Comparison of ENCODE assay signal across 8 cellular contexts in the genomic region with DNA sequence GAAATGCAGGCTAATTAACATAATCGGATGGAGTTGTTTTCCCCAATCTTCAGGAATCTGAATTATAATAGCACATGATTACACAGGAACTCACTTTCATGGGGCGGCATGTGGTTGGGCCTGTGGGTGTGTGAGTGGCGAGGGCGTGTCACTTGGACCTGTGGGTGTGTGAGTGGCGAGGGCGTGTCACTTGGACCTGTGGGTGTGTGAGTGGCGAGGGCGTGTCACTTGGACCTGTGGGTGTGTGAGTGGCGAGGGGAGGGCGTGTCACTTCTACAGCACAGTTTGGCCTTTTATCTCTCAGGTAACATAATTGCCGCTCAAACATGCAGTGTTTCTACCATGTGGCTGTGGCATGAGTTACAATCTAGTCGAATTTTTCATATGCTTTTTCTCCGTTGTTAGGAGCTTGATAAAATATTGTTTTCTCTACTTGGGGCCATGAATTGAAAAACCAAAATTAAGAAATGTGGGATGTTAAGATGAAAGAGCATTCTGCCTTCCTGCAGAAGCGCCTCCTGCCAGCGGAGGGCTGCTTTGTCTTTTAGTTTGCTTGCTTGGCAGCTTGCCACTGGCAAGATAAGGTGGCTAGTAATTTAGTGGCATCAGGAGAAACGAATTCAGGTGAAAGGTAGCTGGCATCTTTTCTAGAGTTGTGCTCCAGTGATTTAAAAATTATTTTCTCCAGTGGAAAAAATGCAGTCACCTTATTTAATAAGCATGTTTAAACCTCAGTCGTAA. TPM values are rescaled to one million over a fixed set of nuclear protein-coding genes. Genes with fewer than 3 reads are reported as not detected.
DNase-seq lines count a peak whose midpoint lies in the region; ATAC-seq and TF ChIP-seq lines count a peak whose summit lies in the region.

No MANE protein-coding gene starts in this region.

- peak; percentile 36 for DNase-seq in Caki2 (ENCODE audit: low read depth)
- DNase-seq in NCI-H2029 treated with DMSO at 0.1 percent for 48 hours (lab: John Stamatoyannopoulos, UW), result peak; percentile 39
- no peak for DNase-seq in kidney tubule cell (ENCODE audit: low spot score)
- no peak for DNase-seq in foreskin melanocyte
- no peak for DNase-seq in WERI-Rb-1

- H3K27ac Mint-ChIP-seq in activated T-helper 17 cell treated with anti-CD3 and anti-CD28 coated beads, Interleukin-2, amount 50 U/mL, for 72 hours, result peak overlapping the region; percentile 62

- in situ Hi-C loops in Caki2 (cut with HindIII; ENCODE audit: low pct_unique_long_range_greater_than_20kb, low sequenced_read_pairs), result no loop called here

- ATAC-seq in activated T-helper 17 cell treated with anti-CD3 and anti-CD28 coated beads, Interleukin-2, amount 50 U/mL, for 72 hours (replicated peaks), result no peak
- ATAC-seq in HG02870 (IDR thresholded peaks at IDR 0.05; ENCODE audit: unreplicated experiment), result no peak

- no peaks in the 10 kb centered on the region for H3K27me3 Mint-ChIP-seq in activated T-helper 17 cell treated with anti-CD3 and anti-CD28 coated beads, Interleukin-2, amount 50 U/mL, for 72 hours

- H3K4me1 ChIP-seq in liver (ENCODE audit: control insufficient read depth in 4 of 4, insufficient read depth in 4 of 4, low read length in 3 of 4), result peaks cover 18 to 65% (median 61%) of the 10 kb centered on the region in 4 donors

- H3K4me3 Mint-ChIP-seq in activated T-helper 17 cell treated with anti-CD3 and anti-CD28 coated beads, Interleukin-2, amount 50 U/mL, for 72 hours, result peak overlapping the region; percentile 6

- no peak overlapping the region for H3K4me3 ChIP-seq in liver (ENCODE audit: low read depth in 1 of 3, low read length in 3 of 3)
- H3K4me3 ChIP-seq in WERI-Rb-1 (ENCODE audit: low read depth, low read length), result no peak overlapping the region

- TF ChIP-seq CTCF in liver (IDR thresholded peaks at IDR 0.05; ENCODE audit: low read depth, low read length, missing input control) (peak; percentile 34), WERI-Rb-1 (IDR thresholded peaks at IDR 0.05; ENCODE audit: low read depth, low read length) (no peak)

- H3K36me3 Mint-ChIP-seq in activated T-helper 17 cell treated with anti-CD3 and anti-CD28 coated beads, Interleukin-2, amount 50 U/mL, for 72 hours (ENCODE audit: low read depth), result peaks cover 63% of the 10 kb centered on the region

- H3K4me1 Mint-ChIP-seq in activated T-helper 17 cell treated with anti-CD3 and anti-CD28 coated beads, Interleukin-2, amount 50 U/mL, for 72 hours, result peaks cover 36% of the 10 kb centered on the region

- no peaks in the 10 kb centered on the region for H3K9me3 ChIP-seq in liver (ENCODE audit: control insufficient read depth in 4 of 4, low read length in 3 of 4)
- H3K9me3 ChIP-seq in WERI-Rb-1 (ENCODE audit: severe bottlenecking), result no peaks in the 10 kb centered on the region

- H3K9me3 Mint-ChIP-seq in activated T-helper 17 cell treated with anti-CD3 and anti-CD28 coated beads, Interleukin-2, amount 50 U/mL, for 72 hours, result no peaks in the 10 kb centered on the region

- H3K27me3 ChIP-seq in liver (ENCODE audit: control insufficient read depth in 4 of 4, insufficient read depth in 4 of 4, low read length in 3 of 4) (no peaks in the 10 kb centered on the region), WERI-Rb-1 (ENCODE audit: insufficient read depth, low read depth, severe bottlenecking) (no peaks in the 10 kb centered on the region)

- peak in 1 of 2 donors; percentile 29 for TF ChIP-seq RAD21 in liver (IDR thresholded peaks at IDR 0.05)

- no peak overlapping the region for H3K9ac ChIP-seq in liver (ENCODE audit: low read depth in 1 of 2, low read length in 2 of 2)

- no peaks in the 10 kb centered on the region for H3K36me3 ChIP-seq in liver (ENCODE audit: control insufficient read depth in 4 of 4, insufficient read depth in 3 of 4, low read depth in 1 of 4, low read length in 3 of 4)
- no peaks in the 10 kb centered on the region for H3K36me3 ChIP-seq in WERI-Rb-1

- 45% methylated on average over 17 of the region's 17 CpGs for WGBS in liver

- H3K27ac ChIP-seq in liver (ENCODE audit: low read depth in 1 of 2, low read length in 2 of 2) (peak overlapping the region; percentile 28 to 49), WERI-Rb-1 (no peak overlapping the region)

TF ChIP-seq in liver, 16 proteins besides CTCF, POLR2A, EP300 and RAD21:
- TF ChIP-seq HNF4G (IDR thresholded peaks at IDR 0.05), result no peak
- no peak for TF ChIP-seq FOXA1 (IDR thresholded peaks at IDR 0.05)
- no peak for TF ChIP-seq YY1 (IDR thresholded peaks at IDR 0.05)
- TF ChIP-seq HNF4A (conservative IDR thresholded peaks at IDR 0.05), result peak in 1 of 2 donors; percentile 21
- no peak for TF ChIP-seq REST (IDR thresholded peaks at IDR 0.05)
- no peak for TF ChIP-seq TAF1 (conservative IDR thresholded peaks at IDR 0.05)
- TF ChIP-seq, protein P1, sequence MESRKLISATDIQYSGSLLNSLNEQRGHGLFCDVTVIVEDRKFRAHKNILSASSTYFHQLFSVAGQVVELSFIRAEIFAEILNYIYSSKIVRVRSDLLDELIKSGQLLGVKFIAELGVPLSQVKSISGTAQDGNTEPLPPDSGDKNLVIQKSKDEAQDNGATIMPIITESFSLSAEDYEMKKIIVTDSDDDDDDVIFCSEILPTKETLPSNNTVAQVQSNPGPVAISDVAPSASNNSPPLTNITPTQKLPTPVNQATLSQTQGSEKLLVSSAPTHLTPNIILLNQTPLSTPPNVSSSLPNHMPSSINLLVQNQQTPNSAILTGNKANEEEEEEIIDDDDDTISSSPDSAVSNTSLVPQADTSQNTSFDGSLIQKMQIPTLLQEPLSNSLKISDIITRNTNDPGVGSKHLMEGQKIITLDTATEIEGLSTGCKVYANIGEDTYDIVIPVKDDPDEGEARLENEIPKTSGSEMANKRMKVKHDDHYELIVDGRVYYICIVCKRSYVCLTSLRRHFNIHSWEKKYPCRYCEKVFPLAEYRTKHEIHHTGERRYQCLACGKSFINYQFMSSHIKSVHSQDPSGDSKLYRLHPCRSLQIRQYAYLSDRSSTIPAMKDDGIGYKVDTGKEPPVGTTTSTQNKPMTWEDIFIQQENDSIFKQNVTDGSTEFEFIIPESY (IDR thresholded peaks at IDR 0.05), result no peak
- TF ChIP-seq SP1 (IDR thresholded peaks at IDR 0.05), result peak; percentile 59
- no peak for TF ChIP-seq NR2F2 (IDR thresholded peaks at IDR 0.05)
- no peak for TF ChIP-seq FOXA2 (IDR thresholded peaks at IDR 0.05)
- TF ChIP-seq EGR1 (IDR thresholded peaks at IDR 0.05; ENCODE audit: low read depth in 2 of 2), result no peak
- TF ChIP-seq, protein P2, sequence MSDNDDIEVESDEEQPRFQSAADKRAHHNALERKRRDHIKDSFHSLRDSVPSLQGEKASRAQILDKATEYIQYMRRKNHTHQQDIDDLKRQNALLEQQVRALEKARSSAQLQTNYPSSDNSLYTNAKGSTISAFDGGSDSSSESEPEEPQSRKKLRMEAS (IDR thresholded peaks at IDR 0.05), result no peak
- no peak for TF ChIP-seq GABPA (IDR thresholded peaks at IDR 0.05 in 1 of 2, conservative IDR thresholded peaks at IDR 0.05 in 1 of 2)
- TF ChIP-seq JUND (IDR thresholded peaks at IDR 0.05), result peak in 1 of 2 donors; percentile 43
- TF ChIP-seq, protein P3, sequence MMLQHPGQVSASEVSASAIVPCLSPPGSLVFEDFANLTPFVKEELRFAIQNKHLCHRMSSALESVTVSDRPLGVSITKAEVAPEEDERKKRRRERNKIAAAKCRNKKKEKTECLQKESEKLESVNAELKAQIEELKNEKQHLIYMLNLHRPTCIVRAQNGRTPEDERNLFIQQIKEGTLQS (IDR thresholded peaks at IDR 0.05), result no peak
- TF ChIP-seq RXRA (IDR thresholded peaks at IDR 0.05), result peak; percentile 50 to 65

RNA-seq across cellular contexts. Expression of gene USP10, which starts 36.2 kb away (rescaled TPM):
- total RNA-seq in Caki2 (2014; rRNA removed; shearing (Covaris generic); ENCODE audit: low replicate concordance), result 45.3 and 57.0 TPM in 2 replicates
- 100 to 1,000 TPM in 1 of 2 donors, 10 to 100 TPM in 1; 93.4 to 127 TPM for total RNA-seq in activated T-helper 17 cell treated with anti-CD3 and anti-CD28 coated beads, Interleukin-2, amount 50 U/mL, for 72 hours
- total RNA-seq in liver, result 10 to 100 TPM; 40.8 to 43.3 TPM
- polyA plus RNA-seq in liver, result 10 to 100 TPM; 28.2 to 46.1 TPM

Comparison
In these comparisons a context has a peak if more than half of its experiments do, and no peak if none do; other contexts are left out.
1. DNase-seq: peak in Caki2 (single experiment) and NCI-H2029 treated with DMSO at 0.1 percent for 48 hours (single experiment); none in kidney tubule cell (single experiment), foreskin melanocyte (single experiment) and WERI-Rb-1 (single experiment).